Comparison of ENCODE assay signal across 11 cellular contexts in genomic region chr2:138504092-138504491, GRCh38. TPM values are rescaled to one million over a fixed set of nuclear protein-coding genes. Genes with fewer than 3 reads are reported as not detected.
A peak's percentile ranks its signal among the peaks of the same experiment; 100 is the strongest.
DNase-seq lines count a peak whose midpoint lies in the region; ATAC-seq and TF ChIP-seq lines count a peak whose summit lies in the region.
"Had no signal": no experiment of that assay in that cellular context is flagged by ENCODE, and none has a peak within 500 bp of the region (broad histone marks: within the 10 kb centered on the region; RNA-seq: fewer than 3 reads in every experiment).

No MANE protein-coding gene starts in this region.

- TF ChIP-seq CTCF in GM06990 (IDR thresholded peaks at IDR 0.05; ENCODE audit: insufficient read depth, low read length, poor library complexity, severe bottlenecking) (no peak), NB4 (IDR thresholded peaks at IDR 0.05; ENCODE audit: low read depth, low read length) (no peak)

- peak overlapping the region; percentile 80 for H3K4ac ChIP-seq in trophoblast cell (ENCODE audit: low read depth, low read length)

- no peak overlapping the region for H4K8ac ChIP-seq in trophoblast cell (ENCODE audit: low read depth, low read length)

- DNase-seq in GM06990 (ENCODE audit: extremely low read depth, insufficient read length), result no peak
- DNase-seq in NB4 (ENCODE audit: low read depth), result no peak
- no peak for DNase-seq in trophoblast cell
- no peak for DNase-seq in NCI-H526 (lab: John Stamatoyannopoulos, UW)
- DNase-seq: adrenal gland, foreskin melanocyte, GDM1 had no signal

- ATAC-seq in HG02970 (IDR thresholded peaks at IDR 0.05; ENCODE audit: low FRiP score, unreplicated experiment), result no peak
- ATAC-seq in HG03175 (IDR thresholded peaks at IDR 0.05; ENCODE audit: unreplicated experiment), result no peak
- no peak for ATAC-seq in GM18517 (IDR thresholded peaks at IDR 0.05; ENCODE audit: unreplicated experiment)

- no peak overlapping the region for H4K12ac ChIP-seq in trophoblast cell (ENCODE audit: low read depth, low read length)

- peak overlapping the region; percentile 46 for H3K4me2 ChIP-seq in trophoblast cell (ENCODE audit: low read length)

- no peak overlapping the region for H3K14ac ChIP-seq in trophoblast cell (ENCODE audit: low read length)

- H3K4me1 ChIP-seq in duodenal mucosa (ENCODE audit: control insufficient read depth in 1 of 2, insufficient read depth in 2 of 2, low read length in 2 of 2) (peaks cover 27 to 29% of the 10 kb centered on the region in 2 donors), trophoblast cell (ENCODE audit: control insufficient read depth in 1 of 2, insufficient read depth in 2 of 2, low read length in 2 of 2) (peaks cover 4% of the 10 kb centered on the region in 2 experiments)

- no peak overlapping the region for H2BK120ac ChIP-seq in trophoblast cell (ENCODE audit: insufficient read depth, low read length, poor library complexity)

- H3K79me2 ChIP-seq in trophoblast cell (ENCODE audit: control insufficient read depth, insufficient read depth, low read length, poor library complexity), result peaks cover 20% of the 10 kb centered on the region

- H3K4me3 ChIP-seq in GM06990 (replicated peaks; ENCODE audit: low read depth, low read length), result peak overlapping the region; percentile 77
- peak overlapping the region; percentile 87 for H3K4me3 ChIP-seq in NB4 (ENCODE audit: low read depth, low read length)
- H3K4me3 ChIP-seq in duodenal mucosa (ENCODE audit: low read depth in 1 of 2, low read length in 2 of 2), result peak overlapping the region; percentile 89 to 91
- no peak overlapping the region for H3K4me3 ChIP-seq in trophoblast cell (ENCODE audit: low read depth, low read length)

- no peaks in the 10 kb centered on the region for H3K27me3 ChIP-seq in GM06990 (replicated peaks; ENCODE audit: control insufficient read depth, insufficient read depth, low read length)
- no peaks in the 10 kb centered on the region for H3K27me3 ChIP-seq in duodenal mucosa (ENCODE audit: control insufficient read depth in 1 of 2, insufficient read depth in 2 of 2, low read length in 2 of 2)
- H3K27me3 ChIP-seq in trophoblast cell (ENCODE audit: insufficient read depth, low read length), result no peaks in the 10 kb centered on the region
- H3K27me3 ChIP-seq: adrenal gland had no signal

- TF ChIP-seq POLR2A in NB4 (IDR thresholded peaks at IDR 0.05; ENCODE audit: extremely low read depth, insufficient read length), result no peak

- H2BK12ac ChIP-seq in trophoblast cell (ENCODE audit: low read length), result no peak overlapping the region

- no peak overlapping the region for H3K9ac ChIP-seq in duodenal mucosa (ENCODE audit: low read depth in 1 of 2, low read length in 2 of 2)
- no peak overlapping the region for H3K9ac ChIP-seq in trophoblast cell (ENCODE audit: low read length)

- no peak overlapping the region for H2AK5ac ChIP-seq in trophoblast cell (ENCODE audit: low read length)

- H3K36me3 ChIP-seq in GM06990 (ENCODE audit: control insufficient read depth, insufficient read depth, low read length), result no peaks in the 10 kb centered on the region
- no peaks in the 10 kb centered on the region for H3K36me3 ChIP-seq in duodenal mucosa (ENCODE audit: control insufficient read depth in 1 of 2, insufficient read depth in 2 of 2, low read length in 2 of 2)
- H3K36me3 ChIP-seq in trophoblast cell (ENCODE audit: control insufficient read depth in 1 of 2, insufficient read depth in 2 of 2, low read length in 2 of 2), result peaks cover 0 to 2% of the 10 kb centered on the region in 2 experiments
- H3K36me3 ChIP-seq: adrenal gland had no signal

- no peak overlapping the region for H2AFZ ChIP-seq in trophoblast cell (ENCODE audit: insufficient read depth, low read length, poor library complexity)

- no peak overlapping the region for H2BK5ac ChIP-seq in trophoblast cell (ENCODE audit: low read depth, low read length, poor library complexity)

- H3K79me1 ChIP-seq in trophoblast cell (ENCODE audit: low read length), result peaks cover 18% of the 10 kb centered on the region

- H3K9me3 ChIP-seq in duodenal mucosa (ENCODE audit: control insufficient read depth in 1 of 2, low read length in 2 of 2), result no peaks in the 10 kb centered on the region
- H3K9me3 ChIP-seq in trophoblast cell (ENCODE audit: insufficient read depth, low read depth, low read length), result no peaks in the 10 kb centered on the region
- H3K9me3 ChIP-seq: adrenal gland had no signal

- no peak overlapping the region for H3K23ac ChIP-seq in trophoblast cell (ENCODE audit: low read length)

- no peak overlapping the region for H3K18ac ChIP-seq in trophoblast cell (ENCODE audit: low read length)

- H3K27ac ChIP-seq in duodenal mucosa (ENCODE audit: low read depth, low read length), result no peak overlapping the region
- no peak overlapping the region for H3K27ac ChIP-seq in trophoblast cell (ENCODE audit: low read depth, low read length)
- H3K27ac ChIP-seq: adrenal gland had no signal

- no peak overlapping the region for H4K91ac ChIP-seq in trophoblast cell (ENCODE audit: low read depth, low read length)

RNA-seq across cellular contexts. Expression of gene SPOPL, which starts 2.5 kb away (rescaled TPM):
- polyA plus RNA-seq in trophoblast cell (2013), result 21.4 and 22.5 TPM in 2 replicates
